In the genomic region with DNA sequence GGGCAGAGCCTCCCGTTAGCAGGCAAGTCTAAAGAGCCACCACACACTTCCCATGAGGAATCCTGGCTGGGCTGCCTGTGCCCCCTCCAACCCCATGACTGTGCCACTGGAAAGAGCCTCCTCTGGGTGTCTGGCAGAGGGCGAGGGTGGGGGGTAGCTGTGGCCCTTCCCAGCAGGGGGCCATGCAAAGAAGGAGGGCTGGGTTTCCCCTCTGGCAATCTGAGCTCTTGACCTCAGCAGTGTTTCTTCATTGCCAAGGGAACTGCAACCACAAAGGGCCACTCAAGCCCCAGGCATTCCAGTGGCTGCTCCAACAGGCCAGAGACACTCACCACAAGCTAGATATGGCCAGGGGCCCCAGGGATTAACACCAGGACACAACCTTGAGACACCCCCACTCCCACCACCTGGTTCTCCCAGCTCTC, we compare ENCODE assay signal across 11 cellular contexts. TPM values are rescaled to one million over a fixed set of nuclear protein-coding genes. Genes with fewer than 3 reads are reported as not detected.
DNase-seq lines count a peak whose midpoint lies in the region; ATAC-seq and TF ChIP-seq lines count a peak whose summit lies in the region.
"Had no signal": no experiment of that assay in that cellular context is flagged by ENCODE, and none has a peak within 500 bp of the region (broad histone marks: within the 10 kb centered on the region; RNA-seq: fewer than 3 reads in every experiment).

No MANE protein-coding gene starts in this region.

- TF ChIP-seq CTCF in RWPE2 (IDR thresholded peaks at IDR 0.05; ENCODE audit: poor library complexity, severe bottlenecking) = no peak
- TF ChIP-seq CTCF in foreskin keratinocyte (conservative IDR thresholded peaks at IDR 0.05) = no peak

- H3K9me3 Mint-ChIP-seq in naive thymus-derived CD8-positive, alpha-beta T cell = no peaks in the 10 kb centered on the region

- peaks cover 9 to 38% (median 18%) of the 10 kb centered on the region in 5 donors for H3K27me3 Mint-ChIP-seq in naive thymus-derived CD8-positive, alpha-beta T cell

- DNase-seq in DMS 273 (lab: John Stamatoyannopoulos, UW; ENCODE audit: unreplicated experiment) = peak; percentile 55
- DNase-seq in DMS 273 treated with DMSO at 0.1 percent for 48 hours (lab: John Stamatoyannopoulos, UW) = no peak
- no peak for DNase-seq in RWPE2 (ENCODE audit: low spot score)
- DNase-seq in foreskin keratinocyte = peak; percentile 43 to 73
- peak; percentile 79 for DNase-seq in stromal cell of bone marrow (ENCODE audit: low read depth)
- no peak for DNase-seq in naive thymus-derived CD8-positive, alpha-beta T cell
- DNase-seq: activated CD4-positive, alpha-beta T cell treated with anti-CD3 and anti-CD28 coated beads, Interleukin-2, amount 50 U/mL, for 1 hour had no signal

- ATAC-seq in RWPE2 (ENCODE audit: low read depth) = peak; percentile 56
- peak; percentile 3 for ATAC-seq in foreskin keratinocyte
- no peak for ATAC-seq in GM18517 (IDR thresholded peaks at IDR 0.05; ENCODE audit: unreplicated experiment)
- no peak for ATAC-seq in naive thymus-derived CD8-positive, alpha-beta T cell
- ATAC-seq in HG03280 (IDR thresholded peaks at IDR 0.05; ENCODE audit: unreplicated experiment) = no peak

- no peak overlapping the region for H3K27ac Mint-ChIP-seq in naive thymus-derived CD8-positive, alpha-beta T cell

- H3K27ac ChIP-seq in RWPE2 (ENCODE audit: poor library complexity, severe bottlenecking) (no peak overlapping the region), foreskin keratinocyte (no peak overlapping the region)
- H3K27ac ChIP-seq: 22Rv1 had no signal

- H3K36me3 Mint-ChIP-seq in naive thymus-derived CD8-positive, alpha-beta T cell = peaks cover 0 to 12% (median 3%) of the 10 kb centered on the region in 3 donors

- H3K4me3 ChIP-seq in RWPE2 (ENCODE audit: severe bottlenecking) = no peak overlapping the region

- no peaks in the 10 kb centered on the region for H3K9me3 ChIP-seq in RWPE2 (ENCODE audit: severe bottlenecking)

- H3K27me3 ChIP-seq in RWPE2 (ENCODE audit: insufficient read depth, poor library complexity, severe bottlenecking) = peaks cover 20% of the 10 kb centered on the region
- peaks cover 42% of the 10 kb centered on the region for H3K27me3 ChIP-seq in foreskin keratinocyte

- H3K4me1 ChIP-seq in RWPE2 (ENCODE audit: insufficient read depth, poor library complexity, severe bottlenecking) (peaks cover 18% of the 10 kb centered on the region), foreskin keratinocyte (peaks cover 7% of the 10 kb centered on the region)

- H3K4me3 Mint-ChIP-seq in naive thymus-derived CD8-positive, alpha-beta T cell = no peak overlapping the region

- peaks cover 4 to 19% (median 11%) of the 10 kb centered on the region in 4 donors for H3K4me1 Mint-ChIP-seq in naive thymus-derived CD8-positive, alpha-beta T cell

- POLR2A ChIA-PET in naive thymus-derived CD8-positive, alpha-beta T cell (lab: Charles Lee) = no interaction called here

- H3K36me3 ChIP-seq in RWPE2 (ENCODE audit: low read depth) = 0 out of 2 replicates have a peak, but pooled peaks cover 5% of the 10 kb centered on the region

RNA-seq across cellular contexts. Expression of a gene that starts 1.7 kb away (rescaled TPM):
- total RNA-seq in foreskin keratinocyte = 1.5 and 2.2 TPM in 2 replicates
- 1.7 and 3.1 TPM in 2 replicates for polyA plus RNA-seq in foreskin keratinocyte
- total RNA-seq in naive thymus-derived CD8-positive, alpha-beta T cell = under 1 TPM in 1 of 2 experiments, not detected in 1; 0.55 TPM
- not detected for polyA plus RNA-seq in naive thymus-derived CD8-positive, alpha-beta T cell

RNA-seq across cellular contexts. Expression of a gene that starts 7.2 kb away (rescaled TPM):
- total RNA-seq in foreskin keratinocyte = 118 and 134 TPM in 2 replicates
- 176 and 179 TPM in 2 replicates for polyA plus RNA-seq in foreskin keratinocyte
- total RNA-seq in naive thymus-derived CD8-positive, alpha-beta T cell = 10 to 100 TPM; 57.6 to 64.4 TPM
- polyA plus RNA-seq in naive thymus-derived CD8-positive, alpha-beta T cell = 100 to 1,000 TPM in 1 of 3 donors, 10 to 100 TPM in 2; 86.1 to 110 (median 91.3) TPM

RNA-seq across cellular contexts. Expression of a gene that starts 8.3 kb away (rescaled TPM):
- 33.5 and 34.0 TPM in 2 replicates for total RNA-seq in foreskin keratinocyte
- polyA plus RNA-seq in foreskin keratinocyte = 16.9 and 19.0 TPM in 2 replicates
- total RNA-seq in naive thymus-derived CD8-positive, alpha-beta T cell = 10 to 100 TPM; 56.7 to 62.7 TPM
- polyA plus RNA-seq in naive thymus-derived CD8-positive, alpha-beta T cell = 10 to 100 TPM; 21.1 to 31.2 (median 31.2) TPM

RNA-seq across cellular contexts. Expression of a gene that starts 8.3 kb away (rescaled TPM):
- 0.07 TPM in 1 of 2 replicates, not detected in the other for total RNA-seq in foreskin keratinocyte
- 0.02 TPM in 1 of 2 replicates, not detected in the other for polyA plus RNA-seq in foreskin keratinocyte
- total RNA-seq in naive thymus-derived CD8-positive, alpha-beta T cell = not detected
- not detected for polyA plus RNA-seq in naive thymus-derived CD8-positive, alpha-beta T cell
- total RNA-seq: subcutaneous adipose tissue had no signal

RNA-seq across cellular contexts. Expression of a gene that starts 34.0 kb away (rescaled TPM):
- 0.88 and 1.1 TPM in 2 replicates for total RNA-seq in foreskin keratinocyte
- polyA plus RNA-seq in foreskin keratinocyte = 0.43 and 0.55 TPM in 2 replicates
- total RNA-seq in naive thymus-derived CD8-positive, alpha-beta T cell = under 1 TPM; 0.10 to 0.16 TPM
- polyA plus RNA-seq in naive thymus-derived CD8-positive, alpha-beta T cell = not detected

Comparison
In these comparisons a context has a peak if more than half of its experiments do, and no peak if none do; other contexts are left out.
1. DNase-seq: peak in DMS 273 (single experiment), foreskin keratinocyte (2 of 2) and stromal cell of bone marrow (single experiment); none in DMS 273 treated with DMSO at 0.1 percent for 48 hours (single experiment), RWPE2 (single experiment) and naive thymus-derived CD8-positive, alpha-beta T cell (0 of 10).
2. ATAC-seq: peak in RWPE2 (single experiment) and foreskin keratinocyte (single experiment); none in GM18517 (single experiment), naive thymus-derived CD8-positive, alpha-beta T cell (0 of 2) and HG03280 (single experiment).